In genomic region chr19:21434516-21434915, GRCh38 we compare ENCODE assay signal across 16 cellular contexts.
"Had no signal": no experiment of that assay in that cellular context is flagged by ENCODE, and none has a peak within 500 bp of the region (broad histone marks: within the 10 kb centered on the region; RNA-seq: fewer than 3 reads in every experiment).

No MANE protein-coding gene starts in this region.

- DNase-seq: effector memory CD4-positive, alpha-beta T cell; heart right ventricle; hypothalamus; kidney glomerular epithelial cell; mammary epithelial cell; naive thymus-derived CD4-positive, alpha-beta T cell; nephron progenitor cell; spleen; stimulated activated CD4-positive, alpha-beta T cell treated with anti-CD3 and anti-CD28 coated beads, Interleukin-15, amount 100 ng/mL, for 24 hours; stimulated activated CD4-positive, alpha-beta T cell treated with anti-CD3 and anti-CD28 coated beads, Interleukin-1b, Interleukin-23, amount 100 ng/mL, for 48 hours; stimulated activated CD4-positive, alpha-beta T cell treated with anti-CD3 and anti-CD28 coated beads, Interleukin-4, amount 100 ng/mL, for 24 hours; testis; transverse colon had no signal

- H3K4me3 ChIP-seq: heart right ventricle, spleen, testis, transverse colon had no signal

- H3K27ac ChIP-seq: heart right ventricle, spleen, testis, transverse colon had no signal

- H3K9me3 ChIP-seq: testis had no signal

- H3K27me3 ChIP-seq: heart right ventricle, spleen, testis, transverse colon had no signal

- ATAC-seq: esophagus mucosa; heart right ventricle; naive thymus-derived CD4-positive, alpha-beta T cell; sciatic nerve; stimulated activated memory B cell treated with anti-CD40 and anti-IgM and Interleukin-4, amounts not matched to agents 10 μg/mL and 1 μg/mL and 100 μg/mL, for 72 hours had no signal

- H3K36me3 ChIP-seq: heart right ventricle, spleen, transverse colon had no signal

- H3K4me1 ChIP-seq: heart right ventricle, spleen, transverse colon had no signal
